In the genomic region with DNA sequence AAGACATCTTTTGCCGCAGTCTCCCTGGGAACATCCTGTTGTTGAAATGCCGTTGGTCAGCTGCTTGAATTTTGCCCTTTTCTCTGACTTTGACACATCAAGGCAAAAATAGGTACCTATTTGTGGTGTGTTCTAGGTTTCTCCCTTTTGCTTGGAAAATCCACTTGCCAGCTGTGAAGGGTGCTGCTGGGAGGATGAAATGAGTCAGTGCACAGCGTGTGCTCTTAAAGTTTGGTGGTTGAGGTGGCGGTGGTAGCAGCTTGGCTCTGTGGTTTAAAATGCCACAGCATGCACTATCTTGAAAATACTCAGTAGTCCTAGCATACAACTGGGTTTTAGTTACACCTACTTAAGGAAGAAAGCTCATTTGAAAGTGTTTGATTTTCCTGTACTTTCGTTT, we compare ENCODE assay signal across 8 cellular contexts.
DNase-seq lines count a peak whose midpoint lies in the region; ATAC-seq lines count a peak whose summit lies in the region.

No MANE protein-coding gene starts in this region.

- peaks cover 54% of the 10 kb centered on the region for H3K36me3 Mint-ChIP-seq in activated CD8-positive, alpha-beta T cell treated with anti-CD3 and anti-CD28 coated beads, Interleukin-2, amount 10 ng/mL, durations not matched to agents 7 days and 5 days (ENCODE audit: low read depth)

- peak overlapping the region; percentile 76 to 87 for H3K27ac ChIP-seq in esophagus (ENCODE audit: low read depth in 2 of 2, low read length in 1 of 2)
- H3K27ac ChIP-seq in rectal smooth muscle tissue (ENCODE audit: low read depth, low read length): peak overlapping the region; percentile 19

- H3K4me3 Mint-ChIP-seq in activated CD8-positive, alpha-beta T cell treated with anti-CD3 and anti-CD28 coated beads, Interleukin-2, amount 10 ng/mL, durations not matched to agents 7 days and 5 days: peak overlapping the region; percentile 56

- H3K27me3 ChIP-seq in esophagus (ENCODE audit: control insufficient read depth in 1 of 2, insufficient read depth in 2 of 2, low read length in 2 of 2) (no peaks in the 10 kb centered on the region), rectal smooth muscle tissue (ENCODE audit: control insufficient read depth, insufficient read depth, low read length) (no peaks in the 10 kb centered on the region)

- no peaks in the 10 kb centered on the region for H3K27me3 Mint-ChIP-seq in activated CD8-positive, alpha-beta T cell treated with anti-CD3 and anti-CD28 coated beads, Interleukin-2, amount 10 ng/mL, durations not matched to agents 7 days and 5 days (ENCODE audit: low read depth)

- POLR2A ChIA-PET in activated CD8-positive, alpha-beta T cell treated with anti-CD3 and anti-CD28 coated beads, Interleukin-2, amount 10 ng/mL, durations not matched to agents 7 days and 5 days (lab: Charles Lee): interaction anchor here (0.6 to 5.3 kb wide), 15 partner anchors 8 to 526 kb away, joined by 3 to 55 read pairs (median 4); partner anchors contain the start of gene DHRS3

- H3K4me3 ChIP-seq in esophagus (ENCODE audit: low read depth in 1 of 2, low read length in 2 of 2): no peak overlapping the region
- H3K4me3 ChIP-seq in rectal smooth muscle tissue (ENCODE audit: low read length): no peak overlapping the region

- H3K27ac Mint-ChIP-seq in activated CD8-positive, alpha-beta T cell treated with anti-CD3 and anti-CD28 coated beads, Interleukin-2, amount 10 ng/mL, durations not matched to agents 7 days and 5 days: peak overlapping the region; percentile 89

- peaks cover 90% of the 10 kb centered on the region for H3K4me1 Mint-ChIP-seq in activated CD8-positive, alpha-beta T cell treated with anti-CD3 and anti-CD28 coated beads, Interleukin-2, amount 10 ng/mL, durations not matched to agents 7 days and 5 days (ENCODE audit: low read depth)

- no peaks in the 10 kb centered on the region for H3K9me3 ChIP-seq in esophagus (ENCODE audit: control insufficient read depth in 2 of 2, insufficient read depth in 1 of 2, low read depth in 1 of 2, low read length in 1 of 2)

- CTCF ChIA-PET in activated CD8-positive, alpha-beta T cell treated with anti-CD3 and anti-CD28 coated beads, Interleukin-2, amount 10 ng/mL, durations not matched to agents 7 days and 5 days (lab: Charles Lee): interaction anchor here (0.8 to 9.6 kb wide), 14 partner anchors 10 to 309 kb away, joined by 3 to 108 read pairs (median 4); no protein-coding TSS in a partner anchor

- H3K36me3 ChIP-seq in esophagus (ENCODE audit: control insufficient read depth in 2 of 2, insufficient read depth in 2 of 2, low read length in 1 of 2) (no peaks in the 10 kb centered on the region), rectal smooth muscle tissue (ENCODE audit: control insufficient read depth, insufficient read depth, low read length) (no peaks in the 10 kb centered on the region)

- no peaks in the 10 kb centered on the region for H3K9me3 Mint-ChIP-seq in activated CD8-positive, alpha-beta T cell treated with anti-CD3 and anti-CD28 coated beads, Interleukin-2, amount 10 ng/mL, durations not matched to agents 7 days and 5 days (ENCODE audit: insufficient read depth)

- WGBS in esophagus, 2 donors: 34 to 35% methylated on average over 5 of the region's 5 CpGs

- H3K9ac ChIP-seq in rectal smooth muscle tissue (ENCODE audit: low read length): no peak overlapping the region

- H3K4me1 ChIP-seq in esophagus (ENCODE audit: control insufficient read depth in 2 of 2, insufficient read depth in 2 of 2, low read length in 1 of 2) (peaks cover 5 to 22% of the 10 kb centered on the region in 2 donors), rectal smooth muscle tissue (ENCODE audit: control insufficient read depth, insufficient read depth, low read length) (peaks cover 15% of the 10 kb centered on the region)

- DNase-seq in CD1c-positive myeloid dendritic cell (ENCODE audit: extremely low spot score) (peak; percentile 18), HT1080 (ENCODE audit: low read depth) (peak; percentile 93), medulla oblongata (ENCODE audit: extremely low spot score) (no peak), NCI-H2107 treated with DMSO at 0.1 percent for 48 hours (lab: John Stamatoyannopoulos, UW; ENCODE audit: unreplicated experiment) (no peak), DMS79 treated with DMSO at 0.1 percent for 48 hours (lab: John Stamatoyannopoulos, UW) (no peak)
- DNase-seq in activated CD8-positive, alpha-beta T cell treated with anti-CD3 and anti-CD28 coated beads, Interleukin-2, amount 10 ng/mL, durations not matched to agents 7 days and 5 days: peak; percentile 88

- ATAC-seq in activated CD8-positive, alpha-beta T cell treated with anti-CD3 and anti-CD28 coated beads, Interleukin-2, amount 10 ng/mL, durations not matched to agents 7 days and 5 days: peak; percentile 63

Comparison
In these comparisons a context has a peak if more than half of its experiments do, and no peak if none do; other contexts are left out.
1. DNase-seq: peak in CD1c-positive myeloid dendritic cell (single experiment), HT1080 (single experiment) and activated CD8-positive, alpha-beta T cell treated with anti-CD3 and anti-CD28 coated beads, Interleukin-2, amount 10 ng/mL, durations not matched to agents 7 days and 5 days (single experiment); none in medulla oblongata (single experiment), NCI-H2107 treated with DMSO at 0.1 percent for 48 hours (single experiment) and DMS79 treated with DMSO at 0.1 percent for 48 hours (single experiment).